ENCODE assay signal across 8 cellular contexts in the genomic region with DNA sequence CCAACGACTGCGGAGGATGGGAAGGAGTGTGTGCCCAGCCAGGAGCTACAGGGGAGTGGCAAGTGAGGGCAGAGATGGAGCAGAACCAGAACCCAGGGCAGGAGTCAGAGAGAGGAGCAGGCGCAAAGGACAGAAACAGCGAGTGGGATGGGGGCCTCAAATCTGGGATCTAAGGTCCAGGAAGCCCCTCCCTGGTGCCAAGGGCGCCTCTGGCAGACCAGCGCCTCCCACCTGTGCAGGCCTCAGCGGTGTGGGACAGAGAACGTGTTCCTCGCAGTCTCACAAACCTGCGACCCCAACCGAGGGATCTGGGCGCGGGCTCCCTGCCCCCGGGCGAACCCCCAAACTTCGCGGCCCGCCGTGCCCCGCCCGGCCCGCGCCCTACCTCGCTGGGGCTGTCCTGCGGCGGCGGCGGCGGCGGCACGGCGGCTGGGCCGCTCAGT. TPM values are rescaled to one million over a fixed set of nuclear protein-coding genes. Genes with fewer than 3 reads are reported as not detected.
DNase-seq lines count a peak whose midpoint lies in the region; ATAC-seq lines count a peak whose summit lies in the region.

No MANE protein-coding gene starts in this region.

- H3K4me3 ChIP-seq in HUES64 (ENCODE audit: low read length) (peak overlapping the region; percentile 50), mononuclear cell (ENCODE audit: low read length) (peak overlapping the region; percentile 30)

- no peak overlapping the region for H3K9ac ChIP-seq in HUES64 (ENCODE audit: low read depth, low read length)

- peak overlapping the region; percentile 87 for H3K4me3 Mint-ChIP-seq in central memory CD8-positive, alpha-beta T cell

- peaks cover 7% of the 10 kb centered on the region; the same call in 1 of the 2 replicates for H3K27me3 ChIP-seq in HUES64 (ENCODE audit: insufficient read depth, low read length)
- no peaks in the 10 kb centered on the region for H3K27me3 ChIP-seq in mononuclear cell (ENCODE audit: insufficient read depth, low read length)

- no peaks in the 10 kb centered on the region for H3K36me3 ChIP-seq in HUES64 (ENCODE audit: insufficient read depth, low read length)

- H3K4me1 ChIP-seq in HUES64 (ENCODE audit: insufficient read depth, low read length) = peaks cover 29% of the 10 kb centered on the region
- peaks cover 10% of the 10 kb centered on the region for H3K4me1 ChIP-seq in mononuclear cell (ENCODE audit: insufficient read depth, low read length)

- H3K9me3 Mint-ChIP-seq in central memory CD8-positive, alpha-beta T cell = no peaks in the 10 kb centered on the region

- peak overlapping the region; percentile 35 for H3K27ac Mint-ChIP-seq in central memory CD8-positive, alpha-beta T cell (ENCODE audit: low read depth)

- ATAC-seq in GM18498 (IDR thresholded peaks at IDR 0.05; ENCODE audit: unreplicated experiment) = peak; percentile 42
- ATAC-seq in central memory CD8-positive, alpha-beta T cell (replicated peaks; ENCODE audit: extremely low read depth, poor library complexity, severe bottlenecking) = peak; percentile 57

- peak overlapping the region; percentile 46; the same call in 1 of the 2 replicates for H3K27ac ChIP-seq in HUES64 (ENCODE audit: low read depth, low read length)

- H3K9me3 ChIP-seq in HUES64 (ENCODE audit: insufficient read depth, low read depth, low read length) = no peaks in the 10 kb centered on the region
- H3K9me3 ChIP-seq in mononuclear cell (ENCODE audit: low read depth, low read length) = no peaks in the 10 kb centered on the region

- H3K36me3 Mint-ChIP-seq in central memory CD8-positive, alpha-beta T cell (ENCODE audit: insufficient read depth) = peaks cover 3% of the 10 kb centered on the region

- H3K27me3 Mint-ChIP-seq in central memory CD8-positive, alpha-beta T cell = no peaks in the 10 kb centered on the region

- WGBS in HUES64 = 6% methylated on average over 33 of the region's 33 CpGs

- H3K4me1 Mint-ChIP-seq in central memory CD8-positive, alpha-beta T cell = peaks cover 35% of the 10 kb centered on the region

- DNase-seq in central memory CD8-positive, alpha-beta T cell (ENCODE audit: low spot score in 2 of 2) = no peak
- DNase-seq in NOMO-1 treated with dmso at 0.1 percent for 144 hours (lab: John Stamatoyannopoulos, UW; ENCODE audit: unreplicated experiment) = no peak
- DNase-seq in NOMO-1 (lab: John Stamatoyannopoulos, UW; ENCODE audit: unreplicated experiment in 2 of 2) = no peak
- DNase-seq in dermis blood vessel endothelial cell = no peak
- no peak for DNase-seq in EL

RNA-seq across cellular contexts. Expression of a gene that starts 0.3 kb away (rescaled TPM):
- 28.1 TPM for polyA plus RNA-seq in HUES64 (2013, experiment 1 of 2)
- 39.0 TPM for polyA plus RNA-seq in HUES64 (2013, experiment 2 of 2)
- total RNA-seq in mononuclear cell (5.6 TPM), dermis blood vessel endothelial cell (26.2 and 31.3 TPM in 2 replicates)

RNA-seq across cellular contexts. Expression of a gene that starts 6.9 kb away (rescaled TPM):
- polyA plus RNA-seq in HUES64 (2013, experiment 1 of 2) = 2.8 TPM
- polyA plus RNA-seq in HUES64 (2013, experiment 2 of 2) = 4.8 TPM
- 41.8 TPM for total RNA-seq in mononuclear cell
- 16.8 and 18.7 TPM in 2 replicates for total RNA-seq in dermis blood vessel endothelial cell

RNA-seq across cellular contexts. Expression of a gene that starts 7.9 kb away (rescaled TPM):
- polyA plus RNA-seq in HUES64 (2013, experiment 1 of 2) = 4.6 TPM
- 6.8 TPM for polyA plus RNA-seq in HUES64 (2013, experiment 2 of 2)
- total RNA-seq in mononuclear cell (6.6 TPM), dermis blood vessel endothelial cell (5.4 and 6.9 TPM in 2 replicates)

RNA-seq across cellular contexts. Expression of a gene that starts 11.8 kb away (rescaled TPM):
- polyA plus RNA-seq in HUES64 (2013, experiment 1 of 2) = 0.10 TPM
- polyA plus RNA-seq in HUES64 (2013, experiment 2 of 2) = 0.13 TPM
- total RNA-seq in mononuclear cell = 0.10 TPM
- total RNA-seq in dermis blood vessel endothelial cell = not detected in 2 replicates

RNA-seq across cellular contexts. Expression of a gene that starts 16.4 kb away (rescaled TPM):
- 32.2 TPM for polyA plus RNA-seq in HUES64 (2013, experiment 1 of 2)
- polyA plus RNA-seq in HUES64 (2013, experiment 2 of 2) = 43.2 TPM
- total RNA-seq in mononuclear cell = 3.3 TPM
- total RNA-seq in dermis blood vessel endothelial cell = 20.6 and 22.6 TPM in 2 replicates
